Comparison of ENCODE assay signal across 1 cellular context in the genomic region with DNA sequence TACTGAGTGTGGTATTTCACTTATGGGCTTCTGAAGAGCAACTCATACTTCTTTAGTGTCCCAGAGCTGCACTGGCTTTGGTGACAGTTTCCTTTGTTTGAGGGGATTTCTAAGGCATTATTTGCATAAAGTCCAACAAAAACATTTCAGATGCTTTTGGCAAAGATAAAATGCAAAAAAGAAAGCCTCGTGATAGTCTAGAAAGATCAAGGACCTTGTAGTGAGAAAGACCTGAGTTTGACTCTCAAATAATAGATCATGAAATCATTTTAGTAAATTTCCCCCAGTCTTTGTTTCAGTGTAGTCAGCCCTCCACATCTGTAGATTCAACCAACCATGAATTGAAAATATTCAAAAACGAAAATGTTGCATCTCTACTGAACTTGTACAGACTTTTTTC.
TF ChIP-seq lines count a peak whose summit lies in the region.

No MANE protein-coding gene starts in this region.

TF ChIP-seq in GM23338, 12 proteins besides CTCF, POLR2A, EP300 and RAD21 (continued from another document):
- TF ChIP-seq, protein P1, sequence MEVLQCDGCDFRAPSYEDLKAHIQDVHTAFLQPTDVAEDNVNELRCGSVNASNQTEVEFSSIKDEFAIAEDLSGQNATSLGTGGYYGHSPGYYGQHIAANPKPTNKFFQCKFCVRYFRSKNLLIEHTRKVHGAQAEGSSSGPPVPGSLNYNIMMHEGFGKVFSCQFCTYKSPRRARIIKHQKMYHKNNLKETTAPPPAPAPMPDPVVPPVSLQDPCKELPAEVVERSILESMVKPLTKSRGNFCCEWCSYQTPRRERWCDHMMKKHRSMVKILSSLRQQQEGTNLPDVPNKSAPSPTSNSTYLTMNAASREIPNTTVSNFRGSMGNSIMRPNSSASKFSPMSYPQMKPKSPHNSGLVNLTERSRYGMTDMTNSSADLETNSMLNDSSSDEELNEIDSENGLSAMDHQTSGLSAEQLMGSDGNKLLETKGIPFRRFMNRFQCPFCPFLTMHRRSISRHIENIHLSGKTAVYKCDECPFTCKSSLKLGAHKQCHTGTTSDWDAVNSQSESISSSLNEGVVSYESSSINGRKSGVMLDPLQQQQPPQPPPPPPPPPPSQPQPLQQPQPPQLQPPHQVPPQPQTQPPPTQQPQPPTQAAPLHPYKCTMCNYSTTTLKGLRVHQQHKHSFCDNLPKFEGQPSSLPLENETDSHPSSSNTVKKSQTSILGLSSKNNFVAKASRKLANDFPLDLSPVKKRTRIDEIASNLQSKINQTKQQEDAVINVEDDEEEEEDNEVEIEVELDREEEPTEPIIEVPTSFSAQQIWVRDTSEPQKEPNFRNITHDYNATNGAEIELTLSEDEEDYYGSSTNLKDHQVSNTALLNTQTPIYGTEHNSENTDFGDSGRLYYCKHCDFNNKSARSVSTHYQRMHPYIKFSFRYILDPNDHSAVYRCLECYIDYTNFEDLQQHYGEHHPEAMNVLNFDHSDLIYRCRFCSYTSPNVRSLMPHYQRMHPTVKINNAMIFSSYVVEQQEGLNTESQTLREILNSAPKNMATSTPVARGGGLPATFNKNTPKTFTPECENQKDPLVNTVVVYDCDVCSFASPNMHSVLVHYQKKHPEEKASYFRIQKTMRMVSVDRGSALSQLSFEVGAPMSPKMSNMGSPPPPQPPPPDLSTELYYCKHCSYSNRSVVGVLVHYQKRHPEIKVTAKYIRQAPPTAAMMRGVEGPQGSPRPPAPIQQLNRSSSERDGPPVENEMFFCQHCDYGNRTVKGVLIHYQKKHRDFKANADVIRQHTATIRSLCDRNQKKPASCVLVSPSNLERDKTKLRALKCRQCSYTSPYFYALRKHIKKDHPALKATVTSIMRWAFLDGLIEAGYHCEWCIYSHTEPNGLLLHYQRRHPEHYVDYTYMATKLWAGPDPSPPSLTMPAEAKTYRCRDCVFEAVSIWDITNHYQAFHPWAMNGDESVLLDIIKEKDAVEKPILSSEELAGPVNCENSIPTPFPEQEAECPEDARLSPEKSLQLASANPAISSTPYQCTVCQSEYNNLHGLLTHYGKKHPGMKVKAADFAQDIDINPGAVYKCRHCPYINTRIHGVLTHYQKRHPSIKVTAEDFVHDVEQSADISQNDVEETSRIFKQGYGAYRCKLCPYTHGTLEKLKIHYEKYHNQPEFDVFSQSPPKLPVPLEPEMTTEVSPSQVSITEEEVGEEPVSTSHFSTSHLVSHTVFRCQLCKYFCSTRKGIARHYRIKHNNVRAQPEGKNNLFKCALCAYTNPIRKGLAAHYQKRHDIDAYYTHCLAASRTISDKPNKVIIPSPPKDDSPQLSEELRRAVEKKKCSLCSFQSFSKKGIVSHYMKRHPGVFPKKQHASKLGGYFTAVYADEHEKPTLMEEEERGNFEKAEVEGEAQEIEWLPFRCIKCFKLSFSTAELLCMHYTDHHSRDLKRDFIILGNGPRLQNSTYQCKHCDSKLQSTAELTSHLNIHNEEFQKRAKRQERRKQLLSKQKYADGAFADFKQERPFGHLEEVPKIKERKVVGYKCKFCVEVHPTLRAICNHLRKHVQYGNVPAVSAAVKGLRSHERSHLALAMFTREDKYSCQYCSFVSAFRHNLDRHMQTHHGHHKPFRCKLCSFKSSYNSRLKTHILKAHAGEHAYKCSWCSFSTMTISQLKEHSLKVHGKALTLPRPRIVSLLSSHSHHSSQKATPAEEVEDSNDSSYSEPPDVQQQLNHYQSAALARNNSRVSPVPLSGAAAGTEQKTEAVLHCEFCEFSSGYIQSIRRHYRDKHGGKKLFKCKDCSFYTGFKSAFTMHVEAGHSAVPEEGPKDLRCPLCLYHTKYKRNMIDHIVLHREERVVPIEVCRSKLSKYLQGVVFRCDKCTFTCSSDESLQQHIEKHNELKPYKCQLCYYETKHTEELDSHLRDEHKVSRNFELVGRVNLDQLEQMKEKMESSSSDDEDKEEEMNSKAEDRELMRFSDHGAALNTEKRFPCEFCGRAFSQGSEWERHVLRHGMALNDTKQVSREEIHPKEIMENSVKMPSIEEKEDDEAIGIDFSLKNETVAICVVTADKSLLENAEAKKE (CRISPR knock-in tag; IDR thresholded peaks at IDR 0.05): no peak
- TF ChIP-seq ZNF114 (CRISPR knock-in tag; IDR thresholded peaks at IDR 0.05): no peak
